Comparison of ENCODE assay signal across 8 cellular contexts in genomic region chr13:113393572-113394503, GRCh38. TPM values are rescaled to one million over a fixed set of nuclear protein-coding genes. Genes with fewer than 3 reads are reported as not detected.
DNase-seq lines count a peak whose midpoint lies in the region; ATAC-seq, FAIRE-seq and TF ChIP-seq lines count a peak whose summit lies in the region.

No MANE protein-coding gene starts in this region.

- peak overlapping the region; percentile 70 for H3K4me3 ChIP-seq in CD4-positive, CD25-positive, alpha-beta regulatory T cell (ENCODE audit: low read depth, low read length)
- H3K4me3 ChIP-seq in H1 (ENCODE audit: extremely low read depth in 1 of 4, insufficient read depth in 2 of 4, low read depth in 3 of 4, low read length in 4 of 4) (peak overlapping the region; percentile 51 to 65 (median 56)), mesodermal cell (ENCODE audit: extremely low read depth, insufficient read depth, low read length, poor library complexity, severe bottlenecking) (peak overlapping the region; percentile 54)

- H3K4me2 ChIP-seq in H1 (ENCODE audit: insufficient read depth in 1 of 2, low read depth in 2 of 2, low read length in 2 of 2), result peak overlapping the region; percentile 70 to 88

- H3K36me3 ChIP-seq in CD4-positive, CD25-positive, alpha-beta regulatory T cell (ENCODE audit: control insufficient read depth, insufficient read depth, low read length), result no peaks in the 10 kb centered on the region
- H3K36me3 ChIP-seq in H1 (ENCODE audit: control insufficient read depth in 2 of 4, insufficient read depth in 4 of 4, low read length in 3 of 4) (0 out of 8 replicates have a peak, but pooled peaks cover 0 to 6% (median 0%) of the 10 kb centered on the region in 4 experiments), mesodermal cell (ENCODE audit: control insufficient read depth, insufficient read depth, low read length) (no peaks in the 10 kb centered on the region)

- no peaks in the 10 kb centered on the region for H3K36me3 Mint-ChIP-seq in CD4-positive, CD25-positive, alpha-beta regulatory T cell

- no peak for TF ChIP-seq EP300 in H1 (IDR thresholded peaks at IDR 0.05; ENCODE audit: borderline replicate concordance in 1 of 2, low read depth in 2 of 2, low read length in 2 of 2)

- no peaks in the 10 kb centered on the region for H4K20me1 ChIP-seq in H1 (replicated peaks in 1 of 2; ENCODE audit: control insufficient read depth in 1 of 2, insufficient read depth in 2 of 2, low read length in 2 of 2)

- peak; percentile 69 to 84 (median 82) for DNase-seq in CD4-positive, CD25-positive, alpha-beta regulatory T cell
- peak; percentile 84 for DNase-seq in NCI-H82 (lab: John Stamatoyannopoulos, UW)
- peak; percentile 91 for DNase-seq in activated CD8-positive, alpha-beta memory T cell treated with anti-CD3 and anti-CD28 coated beads for 24 hours
- DNase-seq in H1 (ENCODE audit: low read depth in 1 of 2, low spot score in 2 of 2), result peak; percentile 60 to 92
- peak; percentile 51 to 58 for DNase-seq in stimulated activated CD8-positive, alpha-beta memory T cell treated with anti-CD3 and anti-CD28 coated beads, Interleukin-15, amount 100 ng/mL, for 4 hours (ENCODE audit: low read depth in 2 of 2)

- H3K23ac ChIP-seq in H1 (ENCODE audit: insufficient read length), result peak overlapping the region; percentile 1

- H4K8ac ChIP-seq in H1 (ENCODE audit: extremely low read depth, insufficient read depth, low read length), result peak overlapping the region; percentile 94; the same call in 1 of the 2 replicates

- H2BK5ac ChIP-seq in H1 (ENCODE audit: low read depth, low read length), result peak overlapping the region; percentile 76; the same call in 1 of the 2 replicates

- peak overlapping the region; percentile 47 to 90 (median 90) for H3K4me3 Mint-ChIP-seq in CD4-positive, CD25-positive, alpha-beta regulatory T cell

- H2AFZ ChIP-seq in H1 (ENCODE audit: low read length), result peak overlapping the region; percentile 60; the same call in 1 of the 2 replicates

- ATAC-seq in CD4-positive, CD25-positive, alpha-beta regulatory T cell (ENCODE audit: low read depth in 2 of 2), result peak; percentile 92 to 95
- peak; percentile 98 for ATAC-seq in GM19328 (IDR thresholded peaks at IDR 0.05; ENCODE audit: unreplicated experiment)
- peak; percentile 93 for ATAC-seq in HG03442 (IDR thresholded peaks at IDR 0.05; ENCODE audit: unreplicated experiment)

- peak overlapping the region; percentile 100 for H2AK5ac ChIP-seq in H1 (ENCODE audit: low read depth, low read length)

- H3K9me3 ChIP-seq in CD4-positive, CD25-positive, alpha-beta regulatory T cell (ENCODE audit: control insufficient read depth in 2 of 2, low read length in 2 of 2), result no peaks in the 10 kb centered on the region
- H3K9me3 ChIP-seq in H1 (ENCODE audit: insufficient read depth in 2 of 2, low read depth in 1 of 2, low read length in 1 of 2) (peaks cover 4 to 8% of the 10 kb centered on the region in 2 experiments; a peak in 2 of 4 replicates), mesodermal cell (ENCODE audit: control insufficient read depth, low read length) (no peaks in the 10 kb centered on the region)

- peaks cover 0 to 2% (median 0%) of the 10 kb centered on the region in 7 donors for H3K9me3 Mint-ChIP-seq in CD4-positive, CD25-positive, alpha-beta regulatory T cell

- H3K27me3 Mint-ChIP-seq in CD4-positive, CD25-positive, alpha-beta regulatory T cell, result peaks cover 4% of the 10 kb centered on the region

- H3K18ac ChIP-seq in H1 (ENCODE audit: extremely low read depth, low read length), result peak overlapping the region; percentile 98

- no peak overlapping the region for H3K14ac ChIP-seq in H1 (ENCODE audit: insufficient read length)

- no peak overlapping the region for H3K56ac ChIP-seq in H1 (replicated peaks; ENCODE audit: insufficient read length, low read depth, low read length)

- peak; percentile 73 to 95 for TF ChIP-seq RAD21 in H1 (IDR thresholded peaks at IDR 0.05 in 1 of 2, conservative IDR thresholded peaks at IDR 0.05 in 1 of 2; ENCODE audit: low read depth in 2 of 2, low read length in 2 of 2)

- peaks cover 11% of the 10 kb centered on the region for H3K4me1 ChIP-seq in CD4-positive, CD25-positive, alpha-beta regulatory T cell (ENCODE audit: control insufficient read depth, insufficient read depth, low read length, poor library complexity, severe bottlenecking)
- peaks cover 8 to 17% (median 12%) of the 10 kb centered on the region in 4 experiments for H3K4me1 ChIP-seq in H1 (replicated peaks in 1 of 4; ENCODE audit: control insufficient read depth in 3 of 4, insufficient read depth in 4 of 4, low read length in 3 of 4)
- no peaks in the 10 kb centered on the region for H3K4me1 ChIP-seq in mesodermal cell (ENCODE audit: control insufficient read depth, insufficient read depth, low read length, poor library complexity, severe bottlenecking)

- peak overlapping the region; percentile 95 for H3K4ac ChIP-seq in H1 (replicated peaks; ENCODE audit: insufficient read length, low read depth, low read length)

- H3K27ac ChIP-seq in CD4-positive, CD25-positive, alpha-beta regulatory T cell (ENCODE audit: insufficient read depth, low read length, poor library complexity, severe bottlenecking), result no peak overlapping the region
- H3K27ac ChIP-seq in H1 (ENCODE audit: low read depth, low read length) (no peak overlapping the region; the same call in 1 of the 2 replicates), mesodermal cell (ENCODE audit: low read depth, low read length, severe bottlenecking) (no peak overlapping the region)

- FAIRE-seq in H1 (lab: Jason Lieb, UNC), result no peak

- WGBS in H1 (ENCODE audit: extremely low coverage in 1 of 2, insufficient coverage in 1 of 2, insufficient read length in 1 of 2, insufficient replicate concordance in 2 of 2, low coverage in 1 of 2, low lambda C conversion rate in 2 of 2, missing lambda C conversion rate in 1 of 2), 2 experiments, result 18% methylated on average over 58 of the region's 69 CpGs; no CpG with 5 or more reads in 1 of the 2 experiments
- 16 to 22% methylated on average over 40 to 52 of the region's 69 CpGs for WGBS in mesodermal cell (ENCODE audit: insufficient coverage in 2 of 2), 2 experiments

- CTCF ChIA-PET in H1 (lab: Charles Lee; ENCODE audit: partially characterized antibody), result interaction anchor here (0.8 to 7.1 kb wide), 9 partner anchors 9 to 331 kb away, joined by 3 to 37 read pairs (median 5); no protein-coding TSS in a partner anchor

- peak overlapping the region; percentile 99 for H4K91ac ChIP-seq in H1 (replicated peaks; ENCODE audit: insufficient read length, low read length)

- H3K27ac Mint-ChIP-seq in CD4-positive, CD25-positive, alpha-beta regulatory T cell, result peak overlapping the region in 2 of 3 donors; percentile 18 to 88

- H3K4me1 Mint-ChIP-seq in CD4-positive, CD25-positive, alpha-beta regulatory T cell, result peaks cover 0 to 4% (median 1%) of the 10 kb centered on the region in 4 donors

- H3K79me2 ChIP-seq in H1 (ENCODE audit: control insufficient read depth in 1 of 2, insufficient read depth in 2 of 2, low read length in 2 of 2), result no peaks in the 10 kb centered on the region

- peak overlapping the region; percentile 52 to 65 (median 60) for H3K9ac ChIP-seq in H1 (replicated peaks in 1 of 4; ENCODE audit: extremely low read depth in 1 of 4, low read depth in 3 of 4, low read length in 3 of 4)

- TF ChIP-seq POLR2A in H1 (IDR thresholded peaks at IDR 0.05; ENCODE audit: control extremely low read depth in 1 of 2, low read depth in 2 of 2, low read length in 2 of 2), result no peak

- POLR2A ChIA-PET in H1 (lab: Charles Lee; ENCODE audit: partially characterized antibody), result interaction anchor here (0.8 to 4.8 kb wide), 3 partner anchors 30 to 67 kb away, joined by 3 to 34 read pairs (median 3); partner anchors contain the start of gene GRTP1

- no peaks in the 10 kb centered on the region for H3K79me1 ChIP-seq in H1 (ENCODE audit: low read depth, low read length)

- H2BK12ac ChIP-seq in H1 (ENCODE audit: low read depth, low read length), result peak overlapping the region; percentile 100

- peak overlapping the region; percentile 98 for H2BK120ac ChIP-seq in H1 (replicated peaks; ENCODE audit: low read depth, low read length)

- H4K5ac ChIP-seq in H1 (ENCODE audit: insufficient read length, low read depth, low read length), result peak overlapping the region; percentile 93

- peak overlapping the region; percentile 100; the same call in 1 of the 2 replicates for H2BK20ac ChIP-seq in H1 (ENCODE audit: low read length)

- peaks cover 5% of the 10 kb centered on the region for H3K23me2 ChIP-seq in H1 (ENCODE audit: low read depth, low read length)

- H2BK15ac ChIP-seq in H1 (ENCODE audit: low read length), result peak overlapping the region; percentile 99; the same call in 1 of the 2 replicates

- TF ChIP-seq CTCF in H1 (IDR thresholded peaks at IDR 0.05; ENCODE audit: control extremely low read depth in 1 of 3, insufficient read depth in 1 of 3, low read depth in 1 of 3, low read length in 3 of 3), result peak in 2 of 3 experiments; percentile 70 to 95; a peak in 3 of 4 replicates

- no peaks in the 10 kb centered on the region for H3K27me3 ChIP-seq in CD4-positive, CD25-positive, alpha-beta regulatory T cell (ENCODE audit: control insufficient read depth, insufficient read depth, low read length)
- H3K27me3 ChIP-seq in H1 (replicated peaks in 1 of 4; ENCODE audit: control insufficient read depth in 3 of 4, extremely low read depth in 1 of 4, insufficient read depth in 3 of 4, low read length in 3 of 4), result no peaks in the 10 kb centered on the region

RNA-seq across cellular contexts. Expression of gene GRTP1, which starts 29.9 kb away (rescaled TPM):
- not detected for total RNA-seq in CD4-positive, CD25-positive, alpha-beta regulatory T cell
- polyA plus RNA-seq in CD4-positive, CD25-positive, alpha-beta regulatory T cell, result under 1 TPM in 3 of 4 donors, not detected in 1; 0.29 to 0.52 (median 0.44) TPM
- 52.0 and 54.3 TPM in 2 replicates for total RNA-seq in H1 (2021; fragmentation: NEBNext Ultra II Directional; extraction: Animal tissue kit (Norgen Biotek cat#: 25700))
- 34.7 and 47.5 TPM in 2 replicates for polyA plus RNA-seq in H1 (2011; rRNA removed)
- polyA plus RNA-seq in H1 (2011; cell fraction: cytosol; rRNA removed), result 42.5 TPM
- 44.3 TPM for polyA plus RNA-seq in H1 (2011; cell fraction: nucleus; rRNA removed)
- polyA plus RNA-seq in H1 (2012, experiment 1 of 2), result 42.4 to 45.7 TPM (median 42.7 TPM) in 4 replicates
- polyA plus RNA-seq in H1 (2012, experiment 2 of 2), result 43.5 TPM
- polyA plus RNA-seq in H1 (2013, experiment 1 of 2), result 29.8 TPM
- polyA plus RNA-seq in H1 (2013, experiment 2 of 2), result 25.9 TPM
- polyA minus RNA-seq in H1 (2011; rRNA and poly(A)+ RNA removed), result 15.8 and 16.3 TPM in 2 replicates
- 33.6 TPM for polyA minus RNA-seq in H1 (2011; cell fraction: cytosol; rRNA and poly(A)+ RNA removed)
- 39.4 TPM for polyA minus RNA-seq in H1 (2011; cell fraction: nucleus; rRNA and poly(A)+ RNA removed)
- polyA plus RNA-seq in mesodermal cell (2013, experiment 1 of 2), result 1.8 TPM
- polyA plus RNA-seq in mesodermal cell (2013, experiment 2 of 2), result 1.9 TPM

RNA-seq across cellular contexts. Expression of gene ADPRHL1, which starts 59.5 kb away (rescaled TPM):
- 0.57 TPM for total RNA-seq in CD4-positive, CD25-positive, alpha-beta regulatory T cell
- polyA plus RNA-seq in CD4-positive, CD25-positive, alpha-beta regulatory T cell, result under 1 TPM in 3 of 4 donors, not detected in 1; 0.24 to 0.64 (median 0.54) TPM
- 1.7 and 2.0 TPM in 2 replicates for total RNA-seq in H1 (2021; fragmentation: NEBNext Ultra II Directional; extraction: Animal tissue kit (Norgen Biotek cat#: 25700))
- 0.74 and 1.3 TPM in 2 replicates for polyA plus RNA-seq in H1 (2011; rRNA removed)
- 1.0 TPM for polyA plus RNA-seq in H1 (2011; cell fraction: cytosol; rRNA removed)
- polyA plus RNA-seq in H1 (2011; cell fraction: nucleus; rRNA removed), result 1.5 TPM
- 0.77 to 1.4 TPM (median 1.2 TPM) in 4 replicates for polyA plus RNA-seq in H1 (2012, experiment 1 of 2)
- 0.49 TPM for polyA plus RNA-seq in H1 (2012, experiment 2 of 2)
- polyA plus RNA-seq in H1 (2013, experiment 1 of 2), result 0.75 TPM
- 0.52 TPM for polyA plus RNA-seq in H1 (2013, experiment 2 of 2)
- 0.34 and 0.76 TPM in 2 replicates for polyA minus RNA-seq in H1 (2011; rRNA and poly(A)+ RNA removed)
- not detected for polyA minus RNA-seq in H1 (2011; cell fraction: cytosol; rRNA and poly(A)+ RNA removed)
- 1.6 TPM for polyA minus RNA-seq in H1 (2011; cell fraction: nucleus; rRNA and poly(A)+ RNA removed)
- 0.48 TPM for polyA plus RNA-seq in mesodermal cell (2013, experiment 1 of 2)
- polyA plus RNA-seq in mesodermal cell (2013, experiment 2 of 2), result 0.30 TPM

Comparison
In these comparisons a context has a peak if more than half of its experiments do, and no peak if none do; other contexts are left out.
1. RNA of gene GRTP1, which starts 29.9 kb away (total RNA-seq): 52.0 to 54.3 TPM in H1; not detected in CD4-positive, CD25-positive, alpha-beta regulatory T cell (single experiment); every median in the first group is over 10 times any median in the second.
2. Peak in every context shown above with its lines, with median percentiles within 50 percentile points of each other: ATAC-seq, DNase-seq and H3K4me3 ChIP-seq.